8 cellular contexts compared by ENCODE assay signal in genomic region chr9:20043035-20043434, GRCh38.
DNase-seq lines count a peak whose midpoint lies in the region; ATAC-seq and TF ChIP-seq lines count a peak whose summit lies in the region.

No MANE protein-coding gene starts in this region.

- peaks cover 35% of the 10 kb centered on the region for H3K4me1 Mint-ChIP-seq in activated CD4-positive, alpha-beta T cell treated with anti-CD3 and anti-CD28 coated beads, Interleukin-2, amount 10 ng/mL, durations not matched to agents 24 days and 14 days
- H3K4me1 Mint-ChIP-seq in Caco-2 (ENCODE audit: low read depth, unreplicated experiment), result no peaks in the 10 kb centered on the region

- H3K27me3 ChIP-seq in Loucy (ENCODE audit: insufficient read depth, low read length, poor library complexity, severe bottlenecking) (no peaks in the 10 kb centered on the region), spleen (replicated peaks in 1 of 7) (no peaks in the 10 kb centered on the region), Caco-2 (replicated peaks; ENCODE audit: control insufficient read depth, insufficient read depth, low read length) (no peaks in the 10 kb centered on the region)

- no peaks in the 10 kb centered on the region for H4K20me1 ChIP-seq in Loucy (ENCODE audit: insufficient read depth, low read length, poor library complexity, severe bottlenecking)

- BruUV-seq in Caco-2 (replicated peaks; lab: Mats Ljungman, UMichigan), result no TSS peak

- WGBS in spleen, 5 donors, result 23 to 50% (median 30%) methylated on average over 3 of the region's 3 CpGs

- peak overlapping the region; percentile 91 for H2AFZ ChIP-seq in Loucy (ENCODE audit: low read length)

- H3K4me1 ChIP-seq in Loucy (ENCODE audit: insufficient read depth, low read length, poor library complexity, severe bottlenecking) (peaks cover 27% of the 10 kb centered on the region), spleen (peaks cover 0 to 29% (median 0%) of the 10 kb centered on the region in 6 donors), Caco-2 (no peaks in the 10 kb centered on the region)

- H3K79me2 ChIP-seq in Loucy (ENCODE audit: insufficient read depth, low read length), result no peaks in the 10 kb centered on the region

- H3K36me3 ChIP-seq in Loucy (ENCODE audit: insufficient read depth, low read length), result no peaks in the 10 kb centered on the region
- H3K36me3 ChIP-seq in spleen, result no peaks in the 10 kb centered on the region
- H3K36me3 ChIP-seq in Caco-2 (ENCODE audit: control insufficient read depth, insufficient read depth, low read length), result no peaks in the 10 kb centered on the region

- peak overlapping the region; percentile 73 for H3K4me2 ChIP-seq in Loucy (ENCODE audit: low read depth, low read length, poor library complexity, severe bottlenecking)

- no peaks in the 10 kb centered on the region for H3K27me3 Mint-ChIP-seq in activated CD4-positive, alpha-beta T cell treated with anti-CD3 and anti-CD28 coated beads, Interleukin-2, amount 10 ng/mL, durations not matched to agents 24 days and 14 days
- H3K27me3 Mint-ChIP-seq in Caco-2 (ENCODE audit: insufficient read depth, unreplicated experiment), result no peaks in the 10 kb centered on the region

- peak; percentile 67 for ATAC-seq in HG02610 (IDR thresholded peaks at IDR 0.05; ENCODE audit: unreplicated experiment)

- H3K27ac ChIP-seq in spleen (peak overlapping the region in 7 of 8 donors; percentile 8 to 66 (median 52)), coronary artery (no peak overlapping the region)

- H3K9me3 Mint-ChIP-seq in activated CD4-positive, alpha-beta T cell treated with anti-CD3 and anti-CD28 coated beads, Interleukin-2, amount 10 ng/mL, durations not matched to agents 24 days and 14 days, result peaks cover 4% of the 10 kb centered on the region
- H3K9me3 Mint-ChIP-seq in Caco-2 (ENCODE audit: unreplicated experiment), result no peaks in the 10 kb centered on the region

- CTCF ChIA-PET in Caco-2 (lab: Charles Lee), result no interaction called here

- DNase-seq in activated CD4-positive, alpha-beta T cell treated with anti-CD3 and anti-CD28 coated beads, Interleukin-2, amount 10 ng/mL, durations not matched to agents 24 days and 14 days, result peak; percentile 68
- no peak for DNase-seq in activated CD4-positive, alpha-beta T cell treated with anti-CD3 and anti-CD28 coated beads, Interleukin-2, amount 50 U/mL, for 48 hours
- no peak for DNase-seq in spleen
- no peak for DNase-seq in coronary artery (ENCODE audit: low spot score)
- no peak for DNase-seq in Caco-2
- no peak for DNase-seq in SIG-M5 (lab: John Stamatoyannopoulos, UW)

- intact Hi-C loops in activated CD4-positive, alpha-beta T cell treated with anti-CD3 and anti-CD28 coated beads, Interleukin-2, amount 10 ng/mL, durations not matched to agents 24 days and 14 days (cut with micrococcal nuclease), result loop anchor here (1.0 to 5.0 kb wide), 5 partner anchors 44 to 579 kb away; partner anchors contain the start of gene MLLT3
- intact Hi-C loops in spleen (cut with DNase I; ENCODE audit: low total_unique reads) (no loop called here), Caco-2 (cut with micrococcal nuclease; ENCODE audit: unreplicated experiment) (no loop called here)

- H3F3A ChIP-seq in Loucy (ENCODE audit: low read depth), result no peaks in the 10 kb centered on the region

- POLR2A ChIA-PET in Caco-2 (lab: Charles Lee), result no interaction called here

- H3K4me3 Mint-ChIP-seq in activated CD4-positive, alpha-beta T cell treated with anti-CD3 and anti-CD28 coated beads, Interleukin-2, amount 10 ng/mL, durations not matched to agents 24 days and 14 days, result peak overlapping the region; percentile 61
- no peak overlapping the region for H3K4me3 Mint-ChIP-seq in Caco-2 (ENCODE audit: unreplicated experiment)

- H3K4me3 ChIP-seq in Loucy (ENCODE audit: low read length, poor library complexity, severe bottlenecking), result peak overlapping the region; percentile 36
- H3K4me3 ChIP-seq in spleen, result peak overlapping the region in 1 of 8 donors; percentile 46
- no peak overlapping the region for H3K4me3 ChIP-seq in coronary artery
- H3K4me3 ChIP-seq in Caco-2 (ENCODE audit: low read depth, low read length), result no peak overlapping the region

- no peaks in the 10 kb centered on the region for H3K36me3 Mint-ChIP-seq in activated CD4-positive, alpha-beta T cell treated with anti-CD3 and anti-CD28 coated beads, Interleukin-2, amount 10 ng/mL, durations not matched to agents 24 days and 14 days (ENCODE audit: low read depth)
- H3K36me3 Mint-ChIP-seq in Caco-2 (ENCODE audit: insufficient read depth, unreplicated experiment), result no peaks in the 10 kb centered on the region

- TF ChIP-seq POLR2A in spleen (IDR thresholded peaks at IDR 0.05), result no peak

- H3K27ac Mint-ChIP-seq in activated CD4-positive, alpha-beta T cell treated with anti-CD3 and anti-CD28 coated beads, Interleukin-2, amount 10 ng/mL, durations not matched to agents 24 days and 14 days, result peak overlapping the region; percentile 65
- no peak overlapping the region for H3K27ac Mint-ChIP-seq in Caco-2 (ENCODE audit: unreplicated experiment)

- no peaks in the 10 kb centered on the region for H3K9me2 ChIP-seq in Loucy (replicated peaks; ENCODE audit: low read depth, low read length)

- TF ChIP-seq CTCF in Loucy (conservative IDR thresholded peaks at IDR 0.05; ENCODE audit: low read length) (no peak), spleen (IDR thresholded peaks at IDR 0.05 in 8 of 11, conservative IDR thresholded peaks at IDR 0.05 in 3 of 11) (no peak), coronary artery (IDR thresholded peaks at IDR 0.05) (no peak), Caco-2 (IDR thresholded peaks at IDR 0.05; ENCODE audit: insufficient read depth in 1 of 2, low read depth in 1 of 2, low read length in 1 of 2, severe bottlenecking in 1 of 2, unreplicated experiment in 1 of 2) (no peak)

- no peaks in the 10 kb centered on the region for H3K9me3 ChIP-seq in Loucy (ENCODE audit: insufficient read depth, low read depth, low read length)
- H3K9me3 ChIP-seq in spleen, result no peaks in the 10 kb centered on the region
- no peaks in the 10 kb centered on the region for H3K9me3 ChIP-seq in Caco-2

- H3K9ac ChIP-seq in Loucy (ENCODE audit: low read depth, low read length, poor library complexity, severe bottlenecking), result peak overlapping the region; percentile 52

Comparison
In these comparisons a context has a peak if more than half of its experiments do, and no peak if none do; other contexts are left out.
1. H3K27ac ChIP-seq: peak in spleen (7 of 8); none in coronary artery (0 of 2).